ENCODE assay signal across 14 cellular contexts in the genomic region with DNA sequence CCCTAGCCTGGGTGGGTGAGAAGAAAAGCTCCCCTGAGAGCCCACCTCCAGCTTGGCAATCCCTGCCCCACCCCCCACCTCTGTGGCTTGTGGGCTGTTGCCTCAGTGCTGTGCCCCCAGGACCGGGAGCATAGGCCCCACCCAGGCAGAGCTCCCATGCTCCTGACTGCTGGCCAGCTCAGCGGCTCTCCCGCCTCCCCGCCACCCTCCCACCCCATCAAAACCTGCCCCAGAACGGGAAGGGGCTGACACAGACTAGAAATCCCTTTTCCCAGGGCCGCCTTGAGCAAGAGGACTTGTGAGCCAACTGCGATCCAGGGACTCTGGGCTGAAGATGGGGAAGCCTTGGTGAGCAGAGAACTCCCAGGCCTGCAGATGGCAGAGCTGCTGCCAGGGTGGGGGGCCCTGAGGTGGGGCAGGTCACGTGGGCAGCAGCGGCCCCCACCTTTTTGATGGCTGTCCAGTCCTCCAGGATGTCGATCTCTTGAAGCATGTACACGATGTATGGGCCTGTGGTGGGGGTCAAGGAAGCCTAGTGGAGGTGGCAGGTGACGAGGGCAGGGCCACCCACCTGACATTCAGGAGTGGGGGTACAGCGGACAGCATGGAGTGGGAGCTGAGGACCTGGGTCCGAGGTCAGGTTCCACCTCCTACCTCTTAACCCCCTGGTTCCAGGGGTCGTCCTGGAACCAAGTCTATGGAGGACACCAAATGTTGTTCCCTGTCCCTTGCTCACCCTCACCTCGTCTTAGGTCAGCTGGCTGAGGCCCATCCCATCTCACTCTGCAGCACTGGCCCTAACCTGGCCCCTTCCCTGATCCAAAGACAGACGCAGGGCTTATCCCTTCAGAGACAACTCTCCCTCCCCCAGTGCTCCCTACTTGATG. TPM values are rescaled to one million over a fixed set of nuclear protein-coding genes. Genes with fewer than 3 reads are reported as not detected.
DNase-seq lines count a peak whose midpoint lies in the region; ATAC-seq and TF ChIP-seq lines count a peak whose summit lies in the region.
"Had no signal": no experiment of that assay in that cellular context is flagged by ENCODE, and none has a peak within 500 bp of the region (broad histone marks: within the 10 kb centered on the region; RNA-seq: fewer than 3 reads in every experiment).

No MANE protein-coding gene starts in this region.

- H3K9ac ChIP-seq in smooth muscle cell (ENCODE audit: low read depth), result no peak overlapping the region

- H3K4me2 ChIP-seq in smooth muscle cell, result no peak overlapping the region

- H4K20me1 ChIP-seq in smooth muscle cell (ENCODE audit: low read depth), result peaks cover 4% of the 10 kb centered on the region

- peaks cover 1 to 65% (median 33%) of the 10 kb centered on the region in 3 donors for H3K36me3 ChIP-seq in esophagus squamous epithelium
- H3K36me3 ChIP-seq in smooth muscle cell (ENCODE audit: low read depth), result no peaks in the 10 kb centered on the region
- peaks cover 31 to 32% of the 10 kb centered on the region in 2 donors for H3K36me3 ChIP-seq in thyroid gland

- CTCF ChIA-PET in activated naive CD4-positive, alpha-beta T cell treated with anti-CD3 and anti-CD28 coated beads for 36 hours (lab: Charles Lee), result interaction anchor here (1.1 to 1.7 kb wide), 2 partner anchors 26 to 57 kb away, joined by 3 to 9 read pairs; no protein-coding TSS in a partner anchor

- TF ChIP-seq CTCF in esophagus squamous epithelium (IDR thresholded peaks at IDR 0.05) (no peak), smooth muscle cell (IDR thresholded peaks at IDR 0.05; ENCODE audit: borderline replicate concordance, insufficient read depth, poor library complexity, severe bottlenecking) (no peak), thyroid gland (IDR thresholded peaks at IDR 0.05) (no peak)

- no peak overlapping the region for H3K4me3 Mint-ChIP-seq in activated naive CD4-positive, alpha-beta T cell treated with anti-CD3 and anti-CD28 coated beads for 36 hours
- H3K4me3 Mint-ChIP-seq in activated naive CD8-positive, alpha-beta T cell, result peak overlapping the region; percentile 40

- H3K4me1 Mint-ChIP-seq in activated naive CD4-positive, alpha-beta T cell treated with anti-CD3 and anti-CD28 coated beads for 36 hours (ENCODE audit: low read depth), result peaks cover 29% of the 10 kb centered on the region
- H3K4me1 Mint-ChIP-seq in activated naive CD8-positive, alpha-beta T cell (ENCODE audit: low read depth), result peaks cover 38% of the 10 kb centered on the region

- H3K9me3 ChIP-seq in esophagus squamous epithelium (no peaks in the 10 kb centered on the region), smooth muscle cell (replicated peaks; ENCODE audit: low read depth) (no peaks in the 10 kb centered on the region), thyroid gland (no peaks in the 10 kb centered on the region)

- H3K79me2 ChIP-seq in smooth muscle cell (ENCODE audit: low read depth), result peaks cover 21% of the 10 kb centered on the region

- TF ChIP-seq POLR2A in esophagus squamous epithelium (IDR thresholded peaks at IDR 0.05) (no peak), thyroid gland (IDR thresholded peaks at IDR 0.05) (no peak)

- H3K4me1 ChIP-seq in esophagus squamous epithelium (peaks cover 47 to 75% (median 57%) of the 10 kb centered on the region in 3 donors), smooth muscle cell (ENCODE audit: low read depth) (peaks cover 16% of the 10 kb centered on the region), thyroid gland (peaks cover 10 to 25% of the 10 kb centered on the region in 2 donors)

- H3K27ac ChIP-seq in esophagus squamous epithelium, result peak overlapping the region; percentile 86 to 94 (median 88)
- H3K27ac ChIP-seq in smooth muscle cell (ENCODE audit: low read depth), result peak overlapping the region; percentile 98
- H3K27ac ChIP-seq in thyroid gland, result no peak overlapping the region

- H3K36me3 Mint-ChIP-seq in activated naive CD4-positive, alpha-beta T cell treated with anti-CD3 and anti-CD28 coated beads for 36 hours (ENCODE audit: low read depth), result peaks cover 12% of the 10 kb centered on the region
- peaks cover 5% of the 10 kb centered on the region for H3K36me3 Mint-ChIP-seq in activated naive CD8-positive, alpha-beta T cell

- no peaks in the 10 kb centered on the region for H3K27me3 ChIP-seq in esophagus squamous epithelium
- H3K27me3 ChIP-seq in smooth muscle cell (ENCODE audit: low read depth), result no peaks in the 10 kb centered on the region
- no peaks in the 10 kb centered on the region for H3K27me3 ChIP-seq in thyroid gland

- intact Hi-C loops in activated naive CD4-positive, alpha-beta T cell treated with anti-CD3 and anti-CD28 coated beads for 36 hours (cut with micrococcal nuclease), result no loop called here
- intact Hi-C loops in esophagus squamous epithelium (cut with DNase I) (no loop called here), thyroid gland (cut with DNase I) (no loop called here)

- no peak overlapping the region for H2AFZ ChIP-seq in smooth muscle cell (ENCODE audit: low read depth)

- no peak overlapping the region for H3K4me3 ChIP-seq in esophagus squamous epithelium
- H3K4me3 ChIP-seq in smooth muscle cell, result no peak overlapping the region
- no peak overlapping the region for H3K4me3 ChIP-seq in thyroid gland (replicated peaks in 1 of 3)

- peaks cover 16% of the 10 kb centered on the region for H3F3A ChIP-seq in smooth muscle cell (ENCODE audit: low read depth)

- WGBS in esophagus squamous epithelium, 2 donors, result 33 to 74% methylated on average over 5 to 8 of the region's 17 CpGs
- WGBS in smooth muscle cell (ENCODE audit: low lambda C conversion rate), result 91% methylated on average over 16 of the region's 17 CpGs
- 86 to 95% methylated on average over 11 to 14 of the region's 17 CpGs for WGBS in thyroid gland, 2 donors

- peak overlapping the region; percentile 53 for H3K27ac Mint-ChIP-seq in activated naive CD4-positive, alpha-beta T cell treated with anti-CD3 and anti-CD28 coated beads for 36 hours
- no peak overlapping the region for H3K27ac Mint-ChIP-seq in activated naive CD8-positive, alpha-beta T cell

- no peak for ATAC-seq in GM18867 (IDR thresholded peaks at IDR 0.05; ENCODE audit: unreplicated experiment)

- no peaks in the 10 kb centered on the region for H3K9me3 Mint-ChIP-seq in activated naive CD4-positive, alpha-beta T cell treated with anti-CD3 and anti-CD28 coated beads for 36 hours
- no peaks in the 10 kb centered on the region for H3K9me3 Mint-ChIP-seq in activated naive CD8-positive, alpha-beta T cell (ENCODE audit: low read depth)

- H3K27me3 Mint-ChIP-seq in activated naive CD4-positive, alpha-beta T cell treated with anti-CD3 and anti-CD28 coated beads for 36 hours (ENCODE audit: low read depth), result no peaks in the 10 kb centered on the region
- no peaks in the 10 kb centered on the region for H3K27me3 Mint-ChIP-seq in activated naive CD8-positive, alpha-beta T cell

- peak; percentile 2 for DNase-seq in activated naive CD4-positive, alpha-beta T cell treated with anti-CD3 and anti-CD28 coated beads for 36 hours
- no peak for DNase-seq in activated naive CD4-positive, alpha-beta T cell treated with anti-CD3 and anti-CD28 coated beads, Interleukin-2, amount 50 U/mL, for 16 hours
- DNase-seq in esophagus squamous epithelium (lab: John Stamatoyannopoulos, UW), result no peak
- no peak for DNase-seq in smooth muscle cell (lab: John Stamatoyannopoulos, UW; ENCODE audit: unreplicated experiment)
- DNase-seq in thyroid gland, result no peak
- no peak for DNase-seq in NCI-H1436 (lab: John Stamatoyannopoulos, UW)
- DNase-seq: activated gamma-delta T cell; hippocampal formation; NCI-H1105 treated with DMSO at 0.1 percent for 48 hours; retina; stimulated activated CD4-positive, alpha-beta T cell treated with anti-CD3 and anti-CD28 coated beads, Interleukin-4, amount 100 ng/mL, for 24 hours had no signal

RNA-seq across cellular contexts. Expression of a gene that starts 2.3 kb away (rescaled TPM):
- total RNA-seq in activated naive CD4-positive, alpha-beta T cell treated with anti-CD3 and anti-CD28 coated beads for 36 hours, result 1 to 10 TPM; 2.0 to 2.6 TPM
- total RNA-seq in esophagus squamous epithelium (10 to 100 TPM; 22.3 to 37.2 (median 27.6) TPM), smooth muscle cell (7.5 and 18.0 TPM in 2 replicates), thyroid gland (1 to 10 TPM; 1.3 to 7.9 (median 2.2) TPM)
- 15.3 and 18.3 TPM in 2 replicates for polyA plus RNA-seq in smooth muscle cell

RNA-seq across cellular contexts. Expression of a gene that starts 6.4 kb away (rescaled TPM):
- 10 to 100 TPM; 24.0 to 25.3 TPM for total RNA-seq in activated naive CD4-positive, alpha-beta T cell treated with anti-CD3 and anti-CD28 coated beads for 36 hours
- 10 to 100 TPM; 43.8 to 65.5 (median 56.8) TPM for total RNA-seq in esophagus squamous epithelium
- 22.7 and 23.8 TPM in 2 replicates for total RNA-seq in smooth muscle cell
- 44.2 and 56.7 TPM in 2 replicates for polyA plus RNA-seq in smooth muscle cell
- 10 to 100 TPM; 41.4 to 64.4 (median 53.8) TPM for total RNA-seq in thyroid gland

RNA-seq across cellular contexts. Expression of a gene that starts 8.9 kb away (rescaled TPM):
- 1 to 10 TPM; 5.4 to 5.8 TPM for total RNA-seq in activated naive CD4-positive, alpha-beta T cell treated with anti-CD3 and anti-CD28 coated beads for 36 hours
- total RNA-seq in esophagus squamous epithelium (10 to 100 TPM in 2 of 4 donors, 1 to 10 TPM in 2; 6.8 to 24.0 (median 11.3) TPM), smooth muscle cell (26.5 and 27.1 TPM in 2 replicates), thyroid gland (10 to 100 TPM; 41.1 to 67.2 (median 49.5) TPM)
- 29.4 and 35.1 TPM in 2 replicates for polyA plus RNA-seq in smooth muscle cell

RNA-seq across cellular contexts. Expression of a gene that starts 21.7 kb away (rescaled TPM):
- total RNA-seq in activated naive CD4-positive, alpha-beta T cell treated with anti-CD3 and anti-CD28 coated beads for 36 hours, result under 1 TPM; 0.15 to 0.26 TPM
- total RNA-seq in esophagus squamous epithelium (10 to 100 TPM in 1 of 4 donors, 1 to 10 TPM in 3; 1.9 to 13.2 (median 6.1) TPM), smooth muscle cell (29.0 and 35.5 TPM in 2 replicates), thyroid gland (10 to 100 TPM in 1 of 4 donors, 1 to 10 TPM in 3; 4.6 to 24.8 (median 6.6) TPM)
- 196 and 287 TPM in 2 replicates for polyA plus RNA-seq in smooth muscle cell
- total RNA-seq: SK-MEL-5 had no signal

RNA-seq across cellular contexts. Expression of a gene that starts 33.0 kb away (rescaled TPM):
- total RNA-seq in activated naive CD4-positive, alpha-beta T cell treated with anti-CD3 and anti-CD28 coated beads for 36 hours, result 1 to 10 TPM; 6.6 to 7.4 TPM
- 1 to 10 TPM; 2.9 to 5.5 (median 4.8) TPM for total RNA-seq in esophagus squamous epithelium
- 3.5 TPM in 2 replicates for total RNA-seq in smooth muscle cell
- polyA plus RNA-seq in smooth muscle cell, result 8.5 and 8.8 TPM in 2 replicates
- 10 to 100 TPM in 2 of 4 donors, 1 to 10 TPM in 2; 5.0 to 11.4 (median 8.3) TPM for total RNA-seq in thyroid gland

Comparison
In these comparisons a context has a peak if more than half of its experiments do, and no peak if none do; other contexts are left out.
1. H3K27ac ChIP-seq: peak in esophagus squamous epithelium (4 of 4) and smooth muscle cell (single experiment); none in thyroid gland (0 of 3).